25 cellular contexts compared by ENCODE assay signal in the genomic region with DNA sequence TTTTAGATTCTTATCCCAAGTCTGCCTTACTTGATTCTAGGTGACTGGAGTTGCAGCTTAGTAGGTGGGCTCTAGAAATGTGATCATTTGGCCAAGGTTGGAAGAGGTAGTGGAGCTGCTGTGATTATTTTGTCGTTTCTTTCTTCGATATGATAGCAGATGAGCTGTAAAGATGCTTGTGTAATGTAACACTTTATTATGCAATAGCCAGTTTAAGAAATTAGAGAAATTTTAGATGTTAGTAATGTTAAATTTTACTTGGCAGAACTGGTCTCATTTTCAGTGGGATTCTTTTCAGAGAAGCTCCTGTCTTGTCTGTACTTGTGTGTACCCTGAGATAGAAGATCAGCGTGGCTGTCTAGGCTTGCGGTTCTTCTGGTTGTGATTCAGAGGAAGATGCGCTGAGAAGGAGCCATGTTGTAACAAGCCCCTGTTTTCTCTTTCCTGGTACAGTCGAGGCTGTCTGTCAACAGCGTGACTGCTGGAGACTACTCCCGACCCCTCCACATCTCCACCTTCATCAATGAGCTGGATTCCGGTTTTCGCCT.
"Had no signal": no experiment of that assay in that cellular context is flagged by ENCODE, and none has a peak within 500 bp of the region (broad histone marks: within the 10 kb centered on the region; RNA-seq: fewer than 3 reads in every experiment).

No MANE protein-coding gene starts in this region.

- H3K9me2 ChIP-seq: SK-N-SH had no signal

- ATAC-seq: activated CD4-positive, CD25-positive, alpha-beta regulatory T cell treated with anti-CD3 and anti-CD28 coated beads, Interleukin-2, amount 50 U/mL, for 24 hours; activated CD8-positive, alpha-beta T cell treated with anti-CD3 and anti-CD28 coated beads for 36 hours; Panc1 had no signal

- DNase-seq: activated CD4-positive, alpha-beta T cell treated with anti-CD3 and anti-CD28 coated beads for 4 hours; activated CD8-positive, alpha-beta memory T cell treated with anti-CD3 and anti-CD28 coated beads, Interleukin-2, amount 50 U/mL, for 4 hours; activated CD8-positive, alpha-beta T cell treated with anti-CD3 and anti-CD28 coated beads for 36 hours; activated effector memory CD4-positive, alpha-beta T cell treated with Interleukin-2 at 50 U/mL for 16 hours; activated naive CD4-positive, alpha-beta T cell treated with Interleukin-2 at 50 U/mL for 16 hours; activated T-cell treated with anti-CD3 and anti-CD28 coated beads, Interleukin-2, amount 50 U/mL, for 1 hour; adrenal gland; anterior cingulate cortex; cerebellar nuclear complex; KG1; NCI-H1092 treated with DMSO at 0.1 percent for 48 hours; NCI-H1436; NCI-H1694 treated with DMSO at 0.1 percent for 48 hours; NCI-H2029 treated with DMSO at 0.1 percent for 48 hours; NCI-H510A treated with DMSO at 0.1 percent for 48 hours; NCI-H69; NK-92 treated with Interleukin-12 subunit alpha and Interleukin-12 subunit beta, amount 100 ng/mL, for 24 hours; OCI-M1; Right ventricle myocardium superior; RPMI8226; SJCRH30; SK-N-SH; T-helper 1 cell had no signal

- H3K4me3 ChIP-seq: adrenal gland, SJCRH30 had no signal

- H3K27ac ChIP-seq: adrenal gland, SJCRH30 had no signal

- H3K27me3 ChIP-seq: adrenal gland, SJCRH30 had no signal

- H3K9me3 ChIP-seq: adrenal gland, SJCRH30, SK-N-SH had no signal

- H3K9ac ChIP-seq: SK-N-SH had no signal

- H3K4me1 ChIP-seq: adrenal gland had no signal

- H3K4me2 ChIP-seq: SK-N-SH had no signal
